Comparison of ENCODE assay signal across 8 cellular contexts in the genomic region with DNA sequence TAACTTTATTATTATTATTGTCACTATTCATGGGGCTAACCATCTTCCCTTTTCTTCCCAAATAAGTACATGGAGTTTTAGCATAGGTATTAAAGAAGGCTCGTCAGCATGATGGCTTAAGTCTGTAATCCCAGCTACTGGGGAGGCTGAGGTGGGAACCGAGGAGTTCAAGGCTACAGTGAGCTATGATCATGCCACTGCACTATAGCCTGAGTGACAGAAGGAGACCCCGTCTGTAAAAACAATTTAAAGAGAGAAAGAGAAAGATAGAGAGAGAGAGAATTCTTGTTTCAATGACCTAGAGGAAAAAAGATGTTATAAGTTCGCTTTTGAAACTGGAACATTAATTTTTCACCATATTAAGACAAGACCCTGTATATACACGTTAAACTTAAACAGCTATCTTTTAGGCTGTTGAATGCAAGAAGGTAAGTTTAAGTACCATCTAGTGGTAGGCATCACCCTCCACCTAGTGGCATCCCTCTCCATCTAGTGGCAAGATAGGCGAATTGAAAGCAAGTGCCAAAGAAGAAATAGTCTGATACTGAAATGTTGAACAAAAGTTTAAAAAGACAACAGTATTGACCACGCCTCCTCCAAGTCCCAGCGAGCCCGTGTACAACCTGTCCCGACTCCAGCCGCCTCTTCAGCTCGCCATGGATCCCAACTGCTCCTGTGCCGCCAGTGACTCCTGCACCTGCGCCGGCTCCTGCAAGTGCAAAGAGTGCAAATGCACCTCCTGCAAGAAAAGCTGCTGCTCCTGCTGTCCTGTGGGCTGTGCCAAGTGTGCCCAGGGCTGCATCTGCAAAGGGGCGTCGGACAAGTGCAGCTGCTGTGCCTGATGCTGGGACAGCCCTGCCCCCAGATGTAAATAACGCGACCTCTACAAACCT. TPM values are rescaled to one million over a fixed set of nuclear protein-coding genes. Genes with fewer than 3 reads are reported as not detected.
A peak's percentile ranks its signal among the peaks of the same experiment; 100 is the strongest.
DNase-seq lines count a peak whose midpoint lies in the region; ATAC-seq and TF ChIP-seq lines count a peak whose summit lies in the region.

No MANE protein-coding gene starts in this region.

- no peaks in the 10 kb centered on the region for H3K9me2 ChIP-seq in SU-DHL-6 (replicated peaks; ENCODE audit: insufficient read depth, low read length)

- H3K36me3 ChIP-seq in SU-DHL-6 (ENCODE audit: low read length), result no peaks in the 10 kb centered on the region

- no peak overlapping the region for H3K4me2 ChIP-seq in SU-DHL-6 (ENCODE audit: low read depth, low read length, poor library complexity, severe bottlenecking)

- no peaks in the 10 kb centered on the region for H3K79me2 ChIP-seq in SU-DHL-6 (ENCODE audit: insufficient read depth, low read length)

- TF ChIP-seq CTCF in SU-DHL-6 (IDR thresholded peaks at IDR 0.05; ENCODE audit: insufficient read depth, low read length, poor library complexity, severe bottlenecking), result peak; percentile 49

- no peak overlapping the region for H3K4me3 ChIP-seq in SU-DHL-6 (ENCODE audit: insufficient read depth, low read length, poor library complexity, severe bottlenecking)

- no peak overlapping the region for H3K27ac ChIP-seq in SU-DHL-6 (ENCODE audit: low read depth, low read length)

- H3K9me3 ChIP-seq in SU-DHL-6 (ENCODE audit: insufficient read depth, low read length), result no peaks in the 10 kb centered on the region

- no peaks in the 10 kb centered on the region for H3F3A ChIP-seq in SU-DHL-6 (ENCODE audit: insufficient read depth)

- no peaks in the 10 kb centered on the region for H4K20me1 ChIP-seq in SU-DHL-6 (ENCODE audit: low read depth, low read length)

- peak; percentile 11 for DNase-seq in NCI-H2107 treated with DMSO at 0.1 percent for 48 hours (lab: John Stamatoyannopoulos, UW; ENCODE audit: unreplicated experiment)
- DNase-seq in NCI-H2107 (lab: John Stamatoyannopoulos, UW), result no peak
- DNase-seq in H4 (ENCODE audit: low spot score), result peak; percentile 68
- DNase-seq in KG1 (lab: John Stamatoyannopoulos, UW), result peak; percentile 13
- peak in 34 of 56 donors; percentile 0 to 62 (median 12) for DNase-seq in amygdala (lab: John Stamatoyannopoulos, UW)
- no peak for DNase-seq in left ventricle myocardium superior
- DNase-seq in retina, result peak; percentile 42

- H2AFZ ChIP-seq in SU-DHL-6 (ENCODE audit: low read depth, low read length, severe bottlenecking), result peak overlapping the region; percentile 26

- ATAC-seq in left ventricle myocardium superior, result peak; percentile 65

- no peak overlapping the region for H3K9ac ChIP-seq in SU-DHL-6 (ENCODE audit: low read length)

- H3K27me3 ChIP-seq in SU-DHL-6 (ENCODE audit: low read length), result no peaks in the 10 kb centered on the region

- intact Hi-C loops in left ventricle myocardium superior (cut with micrococcal nuclease), result loop anchor here (1.0 kb wide), 1 partner anchor 106 kb away; no protein-coding TSS in a partner anchor

RNA-seq across cellular contexts. Expression of a gene that starts 26.0 kb away (rescaled TPM):
- 19.7 and 31.8 TPM in 2 replicates for total RNA-seq in H4 (2014; rRNA removed; shearing (Covaris generic))
- total RNA-seq in left ventricle myocardium superior, result 57.1 TPM

Comparison
In these comparisons a context has a peak if more than half of its experiments do, and no peak if none do; other contexts are left out.
1. DNase-seq: peak in NCI-H2107 treated with DMSO at 0.1 percent for 48 hours (single experiment), H4 (single experiment), KG1 (single experiment), amygdala (34 of 56) and retina (single experiment); none in NCI-H2107 (single experiment) and left ventricle myocardium superior (single experiment).